In the genomic region with DNA sequence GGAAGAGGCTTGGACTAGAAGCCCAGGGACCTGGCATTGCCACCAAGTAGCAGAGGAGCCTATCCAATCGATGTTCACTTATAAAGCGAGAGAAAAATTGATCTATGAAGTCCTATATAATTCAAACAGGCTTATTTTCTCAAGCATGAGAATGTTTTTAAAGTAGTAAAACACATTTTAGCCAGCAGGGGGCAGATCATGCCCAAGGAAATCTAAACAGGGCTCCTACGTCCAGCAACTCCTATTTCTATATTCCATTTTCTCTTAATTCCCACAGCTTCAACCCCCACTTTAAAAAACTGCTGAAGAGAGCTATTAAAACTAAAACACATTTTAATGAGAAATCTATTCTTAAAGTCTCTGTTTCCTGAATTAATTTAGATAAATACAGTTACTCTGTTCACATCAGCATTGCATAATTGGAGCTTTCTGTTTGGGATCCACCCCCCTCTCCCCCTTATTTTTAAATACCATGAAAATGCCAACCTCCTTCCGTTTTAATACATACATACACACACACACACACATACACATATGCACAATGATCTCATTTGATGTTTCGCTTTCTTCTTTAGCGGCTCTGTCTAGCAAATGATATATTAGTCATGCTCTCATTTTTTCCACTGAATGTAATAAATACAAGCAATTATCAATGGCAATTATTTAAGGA, we compare ENCODE assay signal across 1 cellular context.
A peak's percentile ranks its signal among the peaks of the same experiment; 100 is the strongest.
TF ChIP-seq lines count a peak whose summit lies in the region.

No MANE protein-coding gene starts in this region.

TF ChIP-seq in SK-N-SH, 30 proteins besides CTCF, POLR2A, EP300 and RAD21 (continued from another document):
- TF ChIP-seq, protein P1, sequence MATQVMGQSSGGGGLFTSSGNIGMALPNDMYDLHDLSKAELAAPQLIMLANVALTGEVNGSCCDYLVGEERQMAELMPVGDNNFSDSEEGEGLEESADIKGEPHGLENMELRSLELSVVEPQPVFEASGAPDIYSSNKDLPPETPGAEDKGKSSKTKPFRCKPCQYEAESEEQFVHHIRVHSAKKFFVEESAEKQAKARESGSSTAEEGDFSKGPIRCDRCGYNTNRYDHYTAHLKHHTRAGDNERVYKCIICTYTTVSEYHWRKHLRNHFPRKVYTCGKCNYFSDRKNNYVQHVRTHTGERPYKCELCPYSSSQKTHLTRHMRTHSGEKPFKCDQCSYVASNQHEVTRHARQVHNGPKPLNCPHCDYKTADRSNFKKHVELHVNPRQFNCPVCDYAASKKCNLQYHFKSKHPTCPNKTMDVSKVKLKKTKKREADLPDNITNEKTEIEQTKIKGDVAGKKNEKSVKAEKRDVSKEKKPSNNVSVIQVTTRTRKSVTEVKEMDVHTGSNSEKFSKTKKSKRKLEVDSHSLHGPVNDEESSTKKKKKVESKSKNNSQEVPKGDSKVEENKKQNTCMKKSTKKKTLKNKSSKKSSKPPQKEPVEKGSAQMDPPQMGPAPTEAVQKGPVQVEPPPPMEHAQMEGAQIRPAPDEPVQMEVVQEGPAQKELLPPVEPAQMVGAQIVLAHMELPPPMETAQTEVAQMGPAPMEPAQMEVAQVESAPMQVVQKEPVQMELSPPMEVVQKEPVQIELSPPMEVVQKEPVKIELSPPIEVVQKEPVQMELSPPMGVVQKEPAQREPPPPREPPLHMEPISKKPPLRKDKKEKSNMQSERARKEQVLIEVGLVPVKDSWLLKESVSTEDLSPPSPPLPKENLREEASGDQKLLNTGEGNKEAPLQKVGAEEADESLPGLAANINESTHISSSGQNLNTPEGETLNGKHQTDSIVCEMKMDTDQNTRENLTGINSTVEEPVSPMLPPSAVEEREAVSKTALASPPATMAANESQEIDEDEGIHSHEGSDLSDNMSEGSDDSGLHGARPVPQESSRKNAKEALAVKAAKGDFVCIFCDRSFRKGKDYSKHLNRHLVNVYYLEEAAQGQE (IDR thresholded peaks at IDR 0.05; ENCODE audit: low read depth, low read length) = no peak
- no peak for TF ChIP-seq RCOR1 (IDR thresholded peaks at IDR 0.05; ENCODE audit: low read length)
- peak; percentile 81 for TF ChIP-seq SMC3 (IDR thresholded peaks at IDR 0.05; ENCODE audit: low read depth, low read length)
- TF ChIP-seq FOXM1 (IDR thresholded peaks at IDR 0.05; ENCODE audit: low read depth) = no peak
